ENCODE assay signal across 8 cellular contexts in genomic region chr2:61853086-61853847, GRCh38. TPM values are rescaled to one million over a fixed set of nuclear protein-coding genes. Genes with fewer than 3 reads are reported as not detected.
DNase-seq lines count a peak whose midpoint lies in the region; ATAC-seq, FAIRE-seq and TF ChIP-seq lines count a peak whose summit lies in the region.

No MANE protein-coding gene starts in this region.

- no peak for TF ChIP-seq RAD21 in K562 (CRISPR knock-in tag; conservative IDR thresholded peaks at IDR 0.05 in 1 of 2, IDR thresholded peaks at IDR 0.05 in 1 of 2)

- peak; percentile 65 for ATAC-seq in GM18907 (IDR thresholded peaks at IDR 0.05; ENCODE audit: unreplicated experiment)
- ATAC-seq in HG03064 (IDR thresholded peaks at IDR 0.05; ENCODE audit: low read depth, unreplicated experiment) = peak; percentile 53
- ATAC-seq in K562 = peak; percentile 85

- H3K4me1 ChIP-seq in Caco-2 (peaks cover 5% of the 10 kb centered on the region), K562 (replicated peaks in 1 of 2; ENCODE audit: control insufficient read depth in 2 of 2, insufficient read depth in 2 of 2, low read length in 2 of 2) (peaks cover 0 to 14% of the 10 kb centered on the region in 2 experiments; a peak in 3 of 5 replicates), iPS-20b (ENCODE audit: insufficient read depth, low read length) (no peaks in the 10 kb centered on the region)

- TF ChIP-seq CTCF in Caco-2 (IDR thresholded peaks at IDR 0.05; ENCODE audit: insufficient read depth in 1 of 2, low read depth in 1 of 2, low read length in 1 of 2, severe bottlenecking in 1 of 2, unreplicated experiment in 1 of 2) (peak in 1 of 2 experiments; percentile 15), K562 (IDR thresholded peaks at IDR 0.05 in 2 of 3, conservative IDR thresholded peaks at IDR 0.05 in 1 of 3; ENCODE audit: insufficient read depth in 2 of 3, low read depth in 1 of 3, low read length in 3 of 3) (no peak)

- DNase-seq in Caco-2 (peak; percentile 39 to 40), NCI-H510A treated with DMSO at 0.1 percent for 48 hours (lab: John Stamatoyannopoulos, UW) (peak; percentile 73), K562 (ENCODE audit: extremely low read depth in 1 of 4, low spot score in 3 of 4) (peak; percentile 12 to 51 (median 50))
- no peak for DNase-seq in stimulated activated CD4-positive, alpha-beta T cell treated with anti-CD3 and anti-CD28 coated beads, Interleukin-4, amount 100 ng/mL, for 1 hour

- POLR2A ChIA-PET in Caco-2 (lab: Charles Lee) (no interaction called here), K562 (lab: Yijun Ruan, JAX) (interaction anchor here (0.6 to 1.7 kb wide), 4 partner anchors 14 to 152 kb away, joined by 3 to 6 read pairs (median 5); no protein-coding TSS in a partner anchor)

- H3K27ac Mint-ChIP-seq in Caco-2 (ENCODE audit: unreplicated experiment) = peak overlapping the region; percentile 83

- H3K36me3 Mint-ChIP-seq in Caco-2 (ENCODE audit: insufficient read depth, unreplicated experiment) = peaks cover 9% of the 10 kb centered on the region

- peaks cover 4% of the 10 kb centered on the region for H3K9me1 ChIP-seq in K562 (ENCODE audit: control insufficient read depth, insufficient read depth, low read length)

- no peaks in the 10 kb centered on the region for H4K20me1 ChIP-seq in K562 (replicated peaks; ENCODE audit: control insufficient read depth, insufficient read depth, low read length)

- H3K27me3 ChIP-seq in Caco-2 (replicated peaks; ENCODE audit: control insufficient read depth, insufficient read depth, low read length) (no peaks in the 10 kb centered on the region), K562 (ENCODE audit: control insufficient read depth in 2 of 2, insufficient read depth in 2 of 2, low read length in 2 of 2) (peaks cover 0 to 2% of the 10 kb centered on the region in 2 experiments; a peak in 1 of 5 replicates), iPS-20b (ENCODE audit: insufficient read depth, low read length) (no peaks in the 10 kb centered on the region)

- H2AFZ ChIP-seq in K562 (ENCODE audit: low read depth, low read length) = peak overlapping the region; percentile 100

- peak; percentile 81 for FAIRE-seq in K562 (lab: Jason Lieb, UNC)

- H3K79me2 ChIP-seq in K562 (ENCODE audit: control insufficient read depth, insufficient read depth, low read length) = no peaks in the 10 kb centered on the region

- no peaks in the 10 kb centered on the region for H3K27me3 Mint-ChIP-seq in Caco-2 (ENCODE audit: insufficient read depth, unreplicated experiment)

- peak overlapping the region; percentile 96 for H3K4me2 ChIP-seq in K562 (ENCODE audit: insufficient read depth, low read length)

- TF ChIP-seq POLR2A in K562 (conservative IDR thresholded peaks at IDR 0.05) = no peak

- intact Hi-C loops in Caco-2 (cut with micrococcal nuclease; ENCODE audit: unreplicated experiment) = no loop called here
- intact Hi-C loops in K562 (cut with micrococcal nuclease) = no loop called here

- CTCF ChIA-PET in Caco-2 (lab: Charles Lee) (interaction anchor here (0.7 kb wide), 1 partner anchor 17 kb away, joined by 4 read pairs; no protein-coding TSS in a partner anchor), K562 (lab: Yijun Ruan, JAX; ENCODE audit: low intra/inter-chr PET ratio) (no interaction called here)

- TSS peak; percentile 48 for BruUV-seq in Caco-2 (replicated peaks; lab: Mats Ljungman, UMichigan)
- BruUV-seq in K562 (replicated peaks; lab: Mats Ljungman, UMichigan) = no TSS peak

- no peaks in the 10 kb centered on the region for H3K36me3 ChIP-seq in Caco-2 (ENCODE audit: control insufficient read depth, insufficient read depth, low read length)
- no peaks in the 10 kb centered on the region for H3K36me3 ChIP-seq in K562 (ENCODE audit: control insufficient read depth, insufficient read depth, low read length)
- no peaks in the 10 kb centered on the region for H3K36me3 ChIP-seq in iPS-20b (ENCODE audit: insufficient read depth, low read depth, low read length)

- 3% methylated on average over 23 of the region's 26 CpGs for WGBS in K562 (ENCODE audit: insufficient coverage, low coverage, missing lambda C conversion rate)

- peak overlapping the region; percentile 84 for H3K4me3 Mint-ChIP-seq in Caco-2 (ENCODE audit: unreplicated experiment)

- no peaks in the 10 kb centered on the region for H3K9me3 Mint-ChIP-seq in Caco-2 (ENCODE audit: unreplicated experiment)

- H3K9me3 ChIP-seq in Caco-2 = no peaks in the 10 kb centered on the region
- H3K9me3 ChIP-seq in K562 (replicated peaks; ENCODE audit: control insufficient read depth, insufficient read depth, low read depth, low read length) = no peaks in the 10 kb centered on the region
- H3K9me3 ChIP-seq in iPS-20b (ENCODE audit: insufficient read depth, low read depth, low read length) = no peaks in the 10 kb centered on the region

- H3K4me3 ChIP-seq in Caco-2 (ENCODE audit: low read depth, low read length) (peak overlapping the region; percentile 96), K562 (peak overlapping the region; percentile 80), iPS-20b (ENCODE audit: low read length) (peak overlapping the region; percentile 98), skin epidermis (peak overlapping the region; percentile 56 to 86 (median 72))

- H3K4me1 Mint-ChIP-seq in Caco-2 (ENCODE audit: low read depth, unreplicated experiment) = no peaks in the 10 kb centered on the region

- no peak for TF ChIP-seq EP300 in K562 (IDR thresholded peaks at IDR 0.05; ENCODE audit: low read length)

- in situ Hi-C loops in K562 (cut with MboI) = no loop called here

- H3K27ac ChIP-seq in K562 (ENCODE audit: extremely low read depth, low read depth, low read length) = no peak overlapping the region
- H3K27ac ChIP-seq in iPS-20b (ENCODE audit: low read length) = peak overlapping the region; percentile 77
- H3K27ac ChIP-seq in skin epidermis = peak overlapping the region in 19 of 21 experiments; percentile 29 to 88 (median 76)

- H3K9ac ChIP-seq in K562 (ENCODE audit: insufficient read depth in 1 of 2, low read depth in 2 of 2, low read length in 2 of 2) (peak overlapping the region; percentile 69 to 93; a peak in 3 of 4 replicates), iPS-20b (ENCODE audit: low read depth, low read length) (peak overlapping the region; percentile 87; the same call in 1 of the 2 replicates)

RNA-seq across cellular contexts. Expression of gene FAM161A, which starts 0.6 kb away (rescaled TPM):
- total RNA-seq in Caco-2 (2022) (9.1 and 9.8 TPM in 2 replicates), K562 (2014; rRNA removed) (0.27 and 0.82 TPM in 2 replicates), K562 (2014; rRNA removed; fragmentation: Illumina TruSeq; extraction: Trizol) (1.4 and 1.6 TPM in 2 replicates), K562 (2015; rRNA removed; fragmentation: Illumina TruSeq; extraction: Trizol) (1.0 and 1.4 TPM in 2 replicates), K562 (2021) (0.72 and 0.80 TPM in 2 replicates)
- total RNA-seq in K562 (2011; cell fraction: chromatin; rRNA removed; ENCODE audit: low replicate concordance) = 0.53 and 2.1 TPM in 2 replicates
- 0.33 and 0.66 TPM in 2 replicates for total RNA-seq in K562 (2011; cell fraction: nucleolus; rRNA removed)
- total RNA-seq in K562 (2011; cell fraction: nucleoplasm; rRNA removed) = 0.46 and 0.59 TPM in 2 replicates
- polyA plus RNA-seq in K562 (2011; rRNA removed) (0.35 and 0.45 TPM in 2 replicates), K562 (2014; fragmentation: Illumina TruSeq; extraction: Trizol) (1.00 and 1.0 TPM in 2 replicates), K562 (2014; fragmentation: Nextera tagmentation; extraction: Ambion mirVana) (under 1 TPM; 0.29 to 0.39 TPM), K562 (2014; rRNA removed) (0.63 and 1.3 TPM in 2 replicates)
- 0.04 and 0.15 TPM in 2 replicates for polyA plus RNA-seq in K562 (2011; cell fraction: cytosol; rRNA removed)
- polyA plus RNA-seq in K562 (2011; cell fraction: nucleus; rRNA removed) = 0.37 and 0.58 TPM in 2 replicates
- polyA plus RNA-seq in K562 (2012) = 0.40 and 0.57 TPM in 2 replicates
- polyA minus RNA-seq in K562 (2011; rRNA and poly(A)+ RNA removed) = 0.46 and 0.51 TPM in 2 replicates
- not detected in 2 replicates for polyA minus RNA-seq in K562 (2011; cell fraction: cytosol; rRNA and poly(A)+ RNA removed)
- polyA minus RNA-seq in K562 (2011; cell fraction: nucleus; rRNA and poly(A)+ RNA removed) = 0.40 and 0.67 TPM in 2 replicates

RNA-seq across cellular contexts. Expression of gene CCT4, which starts 35.2 kb away (rescaled TPM):
- 306 and 307 TPM in 2 replicates for total RNA-seq in Caco-2 (2022)
- total RNA-seq in K562 (2011; cell fraction: chromatin; rRNA removed; ENCODE audit: low replicate concordance) = 61.0 and 77.5 TPM in 2 replicates
- total RNA-seq in K562 (2011; cell fraction: nucleolus; rRNA removed) = 53.8 and 58.2 TPM in 2 replicates
- 73.7 and 82.9 TPM in 2 replicates for total RNA-seq in K562 (2011; cell fraction: nucleoplasm; rRNA removed)
- 247 and 314 TPM in 2 replicates for total RNA-seq in K562 (2014; rRNA removed)
- 367 and 401 TPM in 2 replicates for total RNA-seq in K562 (2014; rRNA removed; fragmentation: Illumina TruSeq; extraction: Trizol)
- total RNA-seq in K562 (2015; rRNA removed; fragmentation: Illumina TruSeq; extraction: Trizol) = 334 and 336 TPM in 2 replicates
- 368 and 369 TPM in 2 replicates for total RNA-seq in K562 (2021)
- 230 and 345 TPM in 2 replicates for polyA plus RNA-seq in K562 (2011; rRNA removed)
- 96.7 and 163 TPM in 2 replicates for polyA plus RNA-seq in K562 (2011; cell fraction: cytosol; rRNA removed)
- polyA plus RNA-seq in K562 (2011; cell fraction: nucleus; rRNA removed) = 72.5 and 101 TPM in 2 replicates
- polyA plus RNA-seq in K562 (2012) = 283 and 320 TPM in 2 replicates
- 303 and 305 TPM in 2 replicates for polyA plus RNA-seq in K562 (2014; fragmentation: Illumina TruSeq; extraction: Trizol)
- polyA plus RNA-seq in K562 (2014; fragmentation: Nextera tagmentation; extraction: Ambion mirVana) = 100 to 1,000 TPM; 101 to 157 TPM
- polyA plus RNA-seq in K562 (2014; rRNA removed) = 228 and 263 TPM in 2 replicates
- polyA minus RNA-seq in K562 (2011; rRNA and poly(A)+ RNA removed) = 268 and 284 TPM in 2 replicates
- polyA minus RNA-seq in K562 (2011; cell fraction: cytosol; rRNA and poly(A)+ RNA removed) = 186 and 192 TPM in 2 replicates
- polyA minus RNA-seq in K562 (2011; cell fraction: nucleus; rRNA and poly(A)+ RNA removed) = 34.2 and 51.4 TPM in 2 replicates

RNA-seq across cellular contexts. Expression of gene COMMD1, which starts 52.2 kb away (rescaled TPM):
- total RNA-seq in Caco-2 (2022) (50.0 and 56.7 TPM in 2 replicates), K562 (2014; rRNA removed) (14.4 and 15.4 TPM in 2 replicates), K562 (2014; rRNA removed; fragmentation: Illumina TruSeq; extraction: Trizol) (21.4 and 23.6 TPM in 2 replicates), K562 (2015; rRNA removed; fragmentation: Illumina TruSeq; extraction: Trizol) (19.6 and 21.2 TPM in 2 replicates), K562 (2021) (16.9 and 18.2 TPM in 2 replicates)
- 14.1 and 18.1 TPM in 2 replicates for total RNA-seq in K562 (2011; cell fraction: chromatin; rRNA removed; ENCODE audit: low replicate concordance)
- 8.0 and 10.3 TPM in 2 replicates for total RNA-seq in K562 (2011; cell fraction: nucleolus; rRNA removed)
- 8.6 and 13.4 TPM in 2 replicates for total RNA-seq in K562 (2011; cell fraction: nucleoplasm; rRNA removed)
- polyA plus RNA-seq in K562 (2011; rRNA removed) (31.3 and 35.6 TPM in 2 replicates), K562 (2014; fragmentation: Illumina TruSeq; extraction: Trizol) (21.4 and 21.7 TPM in 2 replicates), K562 (2014; fragmentation: Nextera tagmentation; extraction: Ambion mirVana) (10 to 100 TPM; 56.6 to 77.0 TPM), K562 (2014; rRNA removed) (17.3 and 22.7 TPM in 2 replicates)
- 16.0 and 21.1 TPM in 2 replicates for polyA plus RNA-seq in K562 (2011; cell fraction: cytosol; rRNA removed)
- polyA plus RNA-seq in K562 (2011; cell fraction: nucleus; rRNA removed) = 9.4 and 10.7 TPM in 2 replicates
- polyA plus RNA-seq in K562 (2012) = 35.7 and 84.8 TPM in 2 replicates
- polyA minus RNA-seq in K562 (2011; rRNA and poly(A)+ RNA removed) = 10.6 and 14.1 TPM in 2 replicates
- polyA minus RNA-seq in K562 (2011; cell fraction: cytosol; rRNA and poly(A)+ RNA removed) = 4.1 and 7.3 TPM in 2 replicates
- polyA minus RNA-seq in K562 (2011; cell fraction: nucleus; rRNA and poly(A)+ RNA removed) = 2.8 and 6.6 TPM in 2 replicates
